ENCODE assay signal across 2 cellular contexts in genomic region chr7:128908750-128909385, GRCh38.
TF ChIP-seq lines count a peak whose summit lies in the region.

No MANE protein-coding gene starts in this region.

TF ChIP-seq in GM23338, 12 proteins besides CTCF, POLR2A, EP300 and RAD21:
- TF ChIP-seq NANOG (IDR thresholded peaks at IDR 0.05; ENCODE audit: borderline replicate concordance) (no peak), ZNF114 (CRISPR knock-in tag; IDR thresholded peaks at IDR 0.05) (no peak), ZNF331 (CRISPR knock-in tag; IDR thresholded peaks at IDR 0.05; ENCODE audit: low read depth) (no peak)

TF ChIP-seq in IMR-90, 13 proteins besides CTCF, POLR2A, EP300 and RAD21:
- TF ChIP-seq MAFK (IDR thresholded peaks at IDR 0.05; ENCODE audit: low read depth, low read length): no peak
- TF ChIP-seq MAZ (IDR thresholded peaks at IDR 0.05; ENCODE audit: borderline replicate concordance, low read depth, low read length): no peak
- no peak for TF ChIP-seq BHLHE40 (IDR thresholded peaks at IDR 0.05; ENCODE audit: low read depth, low read length)
- no peak for TF ChIP-seq CEBPB (IDR thresholded peaks at IDR 0.05; ENCODE audit: low read depth, low read length)
- TF ChIP-seq ELK1 (IDR thresholded peaks at IDR 0.05; ENCODE audit: borderline replicate concordance, low read depth, low read length): no peak
- TF ChIP-seq RCOR1 (IDR thresholded peaks at IDR 0.05; ENCODE audit: insufficient replicate concordance, low read length): no peak
- no peak for TF ChIP-seq NFE2L2 (IDR thresholded peaks at IDR 0.05; ENCODE audit: low read depth, low read length)
- no peak for TF ChIP-seq MXI1 (IDR thresholded peaks at IDR 0.05; ENCODE audit: borderline replicate concordance, low read depth, low read length)
- TF ChIP-seq RFX5 (IDR thresholded peaks at IDR 0.05; ENCODE audit: low read depth, low read length): no peak
- TF ChIP-seq CHD1 (IDR thresholded peaks at IDR 0.05; ENCODE audit: low read depth, low read length): no peak
- TF ChIP-seq USF2 (IDR thresholded peaks at IDR 0.05; ENCODE audit: low read depth, low read length): no peak
- no peak for TF ChIP-seq FOS (IDR thresholded peaks at IDR 0.05; ENCODE audit: low read depth, low read length)
- no peak for TF ChIP-seq SMC3 (IDR thresholded peaks at IDR 0.05; ENCODE audit: low read depth, low read length)
